Comparison of ENCODE assay signal across 9 cellular contexts in the genomic region with DNA sequence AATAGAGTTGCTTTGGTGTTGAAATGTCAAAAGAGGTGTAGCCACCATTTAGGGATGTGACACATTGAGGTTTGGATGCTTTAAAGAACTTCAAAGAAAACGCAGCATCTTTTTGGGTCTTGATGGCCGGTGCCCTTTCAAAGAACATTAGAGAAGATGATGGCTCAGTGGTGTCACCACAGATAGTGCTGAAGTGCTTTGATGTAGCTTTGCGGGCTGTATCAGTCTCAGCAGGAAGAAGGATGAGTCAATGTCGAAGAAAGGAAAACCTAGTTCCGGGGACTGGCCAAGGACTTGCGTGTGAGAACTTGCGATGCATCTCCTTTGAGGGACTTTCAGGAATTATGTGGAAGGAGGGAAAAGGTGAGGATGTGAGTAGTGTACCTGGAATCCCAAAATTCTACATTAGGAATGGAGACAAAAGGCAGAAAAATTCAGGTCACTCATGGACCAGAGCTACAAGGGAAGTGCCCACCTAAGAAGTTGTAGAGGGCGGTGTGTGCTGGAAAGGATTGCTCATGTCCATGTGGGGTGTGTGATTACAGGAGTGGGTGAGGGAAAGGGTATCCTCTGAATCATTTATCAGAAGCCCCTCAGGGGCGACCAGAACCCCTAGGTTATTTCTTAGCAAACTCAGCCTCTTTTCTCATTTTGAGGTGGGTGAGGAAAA. TPM values are rescaled to one million over a fixed set of nuclear protein-coding genes. Genes with fewer than 3 reads are reported as not detected.
A peak's percentile ranks its signal among the peaks of the same experiment; 100 is the strongest.
DNase-seq lines count a peak whose midpoint lies in the region; ATAC-seq and TF ChIP-seq lines count a peak whose summit lies in the region.
"Had no signal": no experiment of that assay in that cellular context is flagged by ENCODE, and none has a peak within 500 bp of the region (broad histone marks: within the 10 kb centered on the region; RNA-seq: fewer than 3 reads in every experiment).

No MANE protein-coding gene starts in this region.

- H3K27me3 ChIP-seq in liver (ENCODE audit: control insufficient read depth in 4 of 4, insufficient read depth in 4 of 4, low read length in 3 of 4) (peaks cover 0 to 4% (median 0%) of the 10 kb centered on the region in 4 donors), esophagus muscularis mucosa (peaks cover 0 to 13% (median 0%) of the 10 kb centered on the region in 4 donors)

- H3K9me3 ChIP-seq in liver (ENCODE audit: control insufficient read depth in 4 of 4, low read length in 3 of 4) (no peaks in the 10 kb centered on the region), esophagus muscularis mucosa (no peaks in the 10 kb centered on the region)

- H3K4me3 ChIP-seq in liver (ENCODE audit: low read depth in 1 of 3, low read length in 3 of 3): no peak overlapping the region
- no peak overlapping the region for H3K4me3 ChIP-seq in esophagus muscularis mucosa

- in situ Hi-C loops in ACHN (cut with HindIII; ENCODE audit: low pct_ligation_motif_present, low pct_unique_long_range_greater_than_20kb, low sequenced_read_pairs): no loop called here

- H3K36me3 ChIP-seq in liver (ENCODE audit: control insufficient read depth in 4 of 4, insufficient read depth in 3 of 4, low read depth in 1 of 4, low read length in 3 of 4): no peaks in the 10 kb centered on the region
- H3K36me3 ChIP-seq in esophagus muscularis mucosa: no peaks in the 10 kb centered on the region

- ATAC-seq in GM19328 (IDR thresholded peaks at IDR 0.05; ENCODE audit: unreplicated experiment): peak; percentile 44
- peak; percentile 60 for ATAC-seq in HG03196 (IDR thresholded peaks at IDR 0.05; ENCODE audit: unreplicated experiment)

- peak; percentile 75 for DNase-seq in activated CD4-positive, alpha-beta T cell treated with anti-CD3 and anti-CD28 coated beads for 48 hours
- DNase-seq in putamen (ENCODE audit: low spot score) (no peak), ACHN (no peak), esophagus muscularis mucosa (ENCODE audit: extremely low spot score) (no peak), GF-D8 (lab: John Stamatoyannopoulos, UW) (no peak)

- TF ChIP-seq RAD21 in liver (IDR thresholded peaks at IDR 0.05): no peak

- H3K4me1 ChIP-seq in liver (ENCODE audit: control insufficient read depth in 4 of 4, insufficient read depth in 4 of 4, low read length in 3 of 4): peaks cover 0 to under 1% (median 0%) of the 10 kb centered on the region in 4 donors
- peaks cover 0 to 11% (median 4%) of the 10 kb centered on the region in 4 donors for H3K4me1 ChIP-seq in esophagus muscularis mucosa

- no peak for TF ChIP-seq CTCF in liver (IDR thresholded peaks at IDR 0.05; ENCODE audit: low read depth, low read length, missing input control)
- TF ChIP-seq CTCF in esophagus muscularis mucosa (IDR thresholded peaks at IDR 0.05): no peak

- WGBS in liver: 66% methylated on average over 9 of the region's 9 CpGs
- WGBS in esophagus muscularis mucosa: 71% methylated on average over 9 of the region's 9 CpGs

- TF ChIP-seq POLR2A in esophagus muscularis mucosa (IDR thresholded peaks at IDR 0.05; ENCODE audit: low read depth): no peak

- H3K27ac ChIP-seq in liver (ENCODE audit: low read depth in 1 of 2, low read length in 2 of 2): peak overlapping the region in 1 of 2 donors; percentile 13
- H3K27ac ChIP-seq in esophagus muscularis mucosa (replicated peaks in 1 of 4): no peak overlapping the region

- no peak overlapping the region for H3K9ac ChIP-seq in liver (ENCODE audit: low read depth in 1 of 2, low read length in 2 of 2)

- intact Hi-C loops in esophagus muscularis mucosa (cut with DNase I): no loop called here

- no peak for TF ChIP-seq EP300 in esophagus muscularis mucosa (IDR thresholded peaks at IDR 0.05)

TF ChIP-seq in liver, 16 proteins besides CTCF, POLR2A, EP300 and RAD21:
- TF ChIP-seq, protein P1, sequence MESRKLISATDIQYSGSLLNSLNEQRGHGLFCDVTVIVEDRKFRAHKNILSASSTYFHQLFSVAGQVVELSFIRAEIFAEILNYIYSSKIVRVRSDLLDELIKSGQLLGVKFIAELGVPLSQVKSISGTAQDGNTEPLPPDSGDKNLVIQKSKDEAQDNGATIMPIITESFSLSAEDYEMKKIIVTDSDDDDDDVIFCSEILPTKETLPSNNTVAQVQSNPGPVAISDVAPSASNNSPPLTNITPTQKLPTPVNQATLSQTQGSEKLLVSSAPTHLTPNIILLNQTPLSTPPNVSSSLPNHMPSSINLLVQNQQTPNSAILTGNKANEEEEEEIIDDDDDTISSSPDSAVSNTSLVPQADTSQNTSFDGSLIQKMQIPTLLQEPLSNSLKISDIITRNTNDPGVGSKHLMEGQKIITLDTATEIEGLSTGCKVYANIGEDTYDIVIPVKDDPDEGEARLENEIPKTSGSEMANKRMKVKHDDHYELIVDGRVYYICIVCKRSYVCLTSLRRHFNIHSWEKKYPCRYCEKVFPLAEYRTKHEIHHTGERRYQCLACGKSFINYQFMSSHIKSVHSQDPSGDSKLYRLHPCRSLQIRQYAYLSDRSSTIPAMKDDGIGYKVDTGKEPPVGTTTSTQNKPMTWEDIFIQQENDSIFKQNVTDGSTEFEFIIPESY (IDR thresholded peaks at IDR 0.05): no peak
- TF ChIP-seq, protein P2, sequence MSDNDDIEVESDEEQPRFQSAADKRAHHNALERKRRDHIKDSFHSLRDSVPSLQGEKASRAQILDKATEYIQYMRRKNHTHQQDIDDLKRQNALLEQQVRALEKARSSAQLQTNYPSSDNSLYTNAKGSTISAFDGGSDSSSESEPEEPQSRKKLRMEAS (IDR thresholded peaks at IDR 0.05): no peak
- TF ChIP-seq EGR1 (IDR thresholded peaks at IDR 0.05; ENCODE audit: low read depth in 2 of 2) (no peak), TAF1 (conservative IDR thresholded peaks at IDR 0.05) (no peak), SP1 (IDR thresholded peaks at IDR 0.05) (no peak), FOXA2 (IDR thresholded peaks at IDR 0.05) (no peak)
- TF ChIP-seq, protein P3, sequence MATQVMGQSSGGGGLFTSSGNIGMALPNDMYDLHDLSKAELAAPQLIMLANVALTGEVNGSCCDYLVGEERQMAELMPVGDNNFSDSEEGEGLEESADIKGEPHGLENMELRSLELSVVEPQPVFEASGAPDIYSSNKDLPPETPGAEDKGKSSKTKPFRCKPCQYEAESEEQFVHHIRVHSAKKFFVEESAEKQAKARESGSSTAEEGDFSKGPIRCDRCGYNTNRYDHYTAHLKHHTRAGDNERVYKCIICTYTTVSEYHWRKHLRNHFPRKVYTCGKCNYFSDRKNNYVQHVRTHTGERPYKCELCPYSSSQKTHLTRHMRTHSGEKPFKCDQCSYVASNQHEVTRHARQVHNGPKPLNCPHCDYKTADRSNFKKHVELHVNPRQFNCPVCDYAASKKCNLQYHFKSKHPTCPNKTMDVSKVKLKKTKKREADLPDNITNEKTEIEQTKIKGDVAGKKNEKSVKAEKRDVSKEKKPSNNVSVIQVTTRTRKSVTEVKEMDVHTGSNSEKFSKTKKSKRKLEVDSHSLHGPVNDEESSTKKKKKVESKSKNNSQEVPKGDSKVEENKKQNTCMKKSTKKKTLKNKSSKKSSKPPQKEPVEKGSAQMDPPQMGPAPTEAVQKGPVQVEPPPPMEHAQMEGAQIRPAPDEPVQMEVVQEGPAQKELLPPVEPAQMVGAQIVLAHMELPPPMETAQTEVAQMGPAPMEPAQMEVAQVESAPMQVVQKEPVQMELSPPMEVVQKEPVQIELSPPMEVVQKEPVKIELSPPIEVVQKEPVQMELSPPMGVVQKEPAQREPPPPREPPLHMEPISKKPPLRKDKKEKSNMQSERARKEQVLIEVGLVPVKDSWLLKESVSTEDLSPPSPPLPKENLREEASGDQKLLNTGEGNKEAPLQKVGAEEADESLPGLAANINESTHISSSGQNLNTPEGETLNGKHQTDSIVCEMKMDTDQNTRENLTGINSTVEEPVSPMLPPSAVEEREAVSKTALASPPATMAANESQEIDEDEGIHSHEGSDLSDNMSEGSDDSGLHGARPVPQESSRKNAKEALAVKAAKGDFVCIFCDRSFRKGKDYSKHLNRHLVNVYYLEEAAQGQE (IDR thresholded peaks at IDR 0.05): peak; percentile 35

RNA-seq across cellular contexts. Expression of a gene that starts 39.7 kb away (rescaled TPM):
- total RNA-seq in liver (under 1 TPM; 0.17 to 0.79 TPM), esophagus muscularis mucosa (10 to 100 TPM in 1 of 4 donors, under 1 TPM in 1, not detected in 2; 0.91 to 11.9 TPM)
- 1 to 10 TPM in 1 of 2 donors, under 1 TPM in 1; 0.46 to 1.9 TPM for polyA plus RNA-seq in liver
- total RNA-seq: LHCN-M2 had no signal
